ENCODE assay signal across 26 cellular contexts in the genomic region with DNA sequence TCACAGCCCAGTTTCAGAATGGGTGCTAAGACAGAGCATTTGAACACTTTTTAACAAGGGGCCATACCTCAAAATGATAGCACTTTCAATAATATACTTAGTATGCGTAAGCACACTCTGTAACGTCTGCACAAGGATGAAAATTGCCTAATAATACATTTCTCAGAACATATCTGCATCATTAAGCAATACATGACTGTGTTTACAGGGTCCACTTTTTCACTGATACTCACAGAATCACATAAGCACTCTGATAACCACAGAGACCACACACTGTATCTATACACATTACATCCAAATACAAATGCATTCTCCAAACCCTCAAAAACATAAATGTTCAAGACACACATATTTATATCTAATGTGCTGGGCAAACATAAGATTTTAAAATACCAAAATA.
DNase-seq lines count a peak whose midpoint lies in the region; ATAC-seq, FAIRE-seq and TF ChIP-seq lines count a peak whose summit lies in the region.
"Had no signal": no experiment of that assay in that cellular context is flagged by ENCODE, and none has a peak within 500 bp of the region (broad histone marks: within the 10 kb centered on the region; RNA-seq: fewer than 3 reads in every experiment).

No MANE protein-coding gene starts in this region.

- POLR2A ChIA-PET in WTC11 (lab: Charles Lee): no interaction called here

- H3K4me1 Mint-ChIP-seq in WTC11: no peaks in the 10 kb centered on the region

- TF ChIP-seq POLR2A in GM12891 (IDR thresholded peaks at IDR 0.05; ENCODE audit: low read depth, low read length): no peak

- peaks cover 24% of the 10 kb centered on the region for H3K9me3 Mint-ChIP-seq in WTC11
- H3K9me3 Mint-ChIP-seq: CD4-positive, alpha-beta T cell had no signal

- no peak overlapping the region for H3K4me3 Mint-ChIP-seq in WTC11
- H3K4me3 Mint-ChIP-seq: CD14-positive monocyte; CD4-positive, alpha-beta T cell; CD8-positive, alpha-beta memory T cell had no signal

- FAIRE-seq in GM12891 (lab: Jason Lieb, UNC): peak; percentile 80
- peak; percentile 88 for FAIRE-seq in urothelium cell line (lab: Jason Lieb, UNC)
- FAIRE-seq: A549, D721Med, GM12892, H1 had no signal

- no peaks in the 10 kb centered on the region for H3K27me3 Mint-ChIP-seq in WTC11 (ENCODE audit: low read depth)
- H3K27me3 Mint-ChIP-seq: CD4-positive, alpha-beta T cell; CD8-positive, alpha-beta memory T cell had no signal

- no peak overlapping the region for H3K27ac Mint-ChIP-seq in WTC11
- H3K27ac Mint-ChIP-seq: CD4-positive, alpha-beta T cell had no signal

- no peak overlapping the region for H3K4me3 ChIP-seq in fibroblast of villous mesenchyme (ENCODE audit: low read depth, low read length)
- H3K4me3 ChIP-seq: A549; BLaER1 treated with 17β-estradiol and CSF1 and Interleukin-3, amounts not matched to agents 10 nM and 100 nM; GM23248 had no signal

- ATAC-seq in WTC11 (no peak), HG02970 (IDR thresholded peaks at IDR 0.05; ENCODE audit: low FRiP score, unreplicated experiment) (no peak), HG02885 (IDR thresholded peaks at IDR 0.05; ENCODE audit: poor library complexity, unreplicated experiment) (no peak)
- ATAC-seq: A549 had no signal

- no peak for TF ChIP-seq CTCF in fibroblast of villous mesenchyme (IDR thresholded peaks at IDR 0.05; ENCODE audit: insufficient read depth, low read depth, low read length)
- TF ChIP-seq CTCF in WTC11 (IDR thresholded peaks at IDR 0.05): no peak

- DNase-seq in GM12891 (ENCODE audit: insufficient read length, low spot score) (no peak), MV-4-11 (lab: John Stamatoyannopoulos, UW) (peak; percentile 10), fibroblast of villous mesenchyme (ENCODE audit: low read depth) (peak; percentile 59), urothelium cell line (ENCODE audit: low spot score) (no peak), WTC11 (ENCODE audit: low spot score) (no peak)
- DNase-seq: 8988T; ACHN; AML-193; BE2C; CD4-positive, alpha-beta T cell; CD8-positive, alpha-beta memory T cell; DMS 273 treated with DMSO at 0.1 percent for 48 hours; DMS53; DMS79 treated with DMSO at 0.1 percent for 48 hours; GF-D8; GM23248; H7; HCEC 1CT had no signal

- peaks cover 48% of the 10 kb centered on the region for H3K36me3 Mint-ChIP-seq in WTC11

- CTCF ChIA-PET in WTC11 (lab: Charles Lee): no interaction called here

TF ChIP-seq in GM12891, 5 proteins besides CTCF, POLR2A, EP300 and RAD21:
- TF ChIP-seq TAF1 (IDR thresholded peaks at IDR 0.05; ENCODE audit: low read depth, low read length) (no peak), POLR2AphosphoS5 (IDR thresholded peaks at IDR 0.05; ENCODE audit: low read depth, low read length) (no peak), PAX5 (IDR thresholded peaks at IDR 0.05; ENCODE audit: insufficient read depth, low read length, severe bottlenecking) (no peak), SPI1 (IDR thresholded peaks at IDR 0.05; ENCODE audit: low read depth, low read length) (no peak), POU2F2 (IDR thresholded peaks at IDR 0.05; ENCODE audit: low read depth, low read length) (no peak)

TF ChIP-seq in WTC11, 78 proteins besides CTCF, POLR2A, EP300 and RAD21:
- TF ChIP-seq RORB (CRISPR knock-in tag; IDR thresholded peaks at IDR 0.05): no peak
- TF ChIP-seq E2F4 (CRISPR knock-in tag; IDR thresholded peaks at IDR 0.05; ENCODE audit: borderline replicate concordance, low read depth): no peak
- TF ChIP-seq ETV6 (CRISPR knock-in tag; IDR thresholded peaks at IDR 0.05): no peak
- TF ChIP-seq, protein P1, sequence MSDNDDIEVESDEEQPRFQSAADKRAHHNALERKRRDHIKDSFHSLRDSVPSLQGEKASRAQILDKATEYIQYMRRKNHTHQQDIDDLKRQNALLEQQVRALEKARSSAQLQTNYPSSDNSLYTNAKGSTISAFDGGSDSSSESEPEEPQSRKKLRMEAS (CRISPR knock-in tag; IDR thresholded peaks at IDR 0.05): no peak
- TF ChIP-seq CDX4 (CRISPR knock-in tag; IDR thresholded peaks at IDR 0.05; ENCODE audit: borderline replicate concordance): no peak
- TF ChIP-seq TEAD4 (CRISPR knock-in tag; IDR thresholded peaks at IDR 0.05): no peak
- no peak for TF ChIP-seq IRF2 (CRISPR knock-in tag; IDR thresholded peaks at IDR 0.05; ENCODE audit: borderline replicate concordance, low read depth)

Comparison
In these comparisons a context has a peak if more than half of its experiments do, and no peak if none do; other contexts are left out.
1. DNase-seq: peak in MV-4-11 (single experiment) and fibroblast of villous mesenchyme (single experiment); none in GM12891 (single experiment), urothelium cell line (single experiment) and WTC11 (single experiment).